12 cellular contexts compared by ENCODE assay signal in the genomic region with DNA sequence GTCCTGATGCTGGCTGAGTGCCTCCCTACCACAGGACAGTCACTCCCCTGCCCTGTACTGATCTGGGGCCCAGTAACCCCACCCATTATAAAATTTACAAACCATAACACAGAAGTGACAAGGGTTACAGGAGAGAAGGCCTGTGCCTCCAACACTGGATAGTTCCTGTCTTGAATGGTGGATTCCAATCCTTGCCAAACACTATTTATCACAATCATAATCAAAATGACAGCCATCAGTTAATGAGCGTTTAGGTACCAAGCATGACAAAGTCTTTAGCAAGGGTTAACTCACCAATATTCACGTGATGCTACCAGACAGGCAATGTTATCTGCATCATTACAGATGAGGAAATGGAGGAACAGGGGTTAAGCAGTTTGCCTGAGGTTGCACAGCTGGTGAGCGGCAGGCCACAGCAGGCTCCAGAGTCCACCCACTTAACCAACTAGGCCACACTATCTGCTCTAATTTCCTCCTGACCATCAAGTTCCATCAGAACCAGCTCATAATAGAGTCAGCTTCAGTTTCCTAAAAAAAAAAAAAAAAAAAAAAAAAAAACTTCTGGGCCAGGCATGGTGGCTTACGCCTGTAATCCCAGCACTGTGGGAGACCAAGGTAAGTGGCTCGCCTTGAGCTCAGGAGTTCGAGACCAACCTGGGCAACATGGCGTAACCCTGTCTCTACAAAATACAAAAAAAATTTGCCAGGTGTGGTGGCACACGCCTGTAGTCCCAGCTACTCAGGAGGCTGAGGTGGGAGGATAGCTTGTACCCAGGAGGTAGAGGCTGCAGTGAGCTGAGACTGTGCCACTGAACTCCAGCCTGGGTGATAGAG. TPM values are rescaled to one million over a fixed set of nuclear protein-coding genes. Genes with fewer than 3 reads are reported as not detected.
DNase-seq lines count a peak whose midpoint lies in the region; ATAC-seq and TF ChIP-seq lines count a peak whose summit lies in the region.
"Had no signal": no experiment of that assay in that cellular context is flagged by ENCODE, and none has a peak within 500 bp of the region (broad histone marks: within the 10 kb centered on the region; RNA-seq: fewer than 3 reads in every experiment).

No MANE protein-coding gene starts in this region.

- no peaks in the 10 kb centered on the region for H3K36me3 Mint-ChIP-seq in effector memory CD8-positive, alpha-beta T cell (ENCODE audit: insufficient read depth)

- DNase-seq in coronary artery (ENCODE audit: low spot score), result no peak
- peak; percentile 46 to 66 for DNase-seq in lung microvascular endothelial cell (ENCODE audit: low read depth in 2 of 2)
- DNase-seq in transverse colon, result peak; percentile 73
- DNase-seq in T1000 (lab: John Stamatoyannopoulos, UW), result no peak
- no peak for DNase-seq in COLO668 (lab: John Stamatoyannopoulos, UW; ENCODE audit: unreplicated experiment)
- DNase-seq in effector memory CD8-positive, alpha-beta T cell, result no peak
- DNase-seq in DMS53 treated with DMSO at 0.1 percent for 48 hours (lab: John Stamatoyannopoulos, UW; ENCODE audit: unreplicated experiment), result no peak
- DNase-seq: activated naive CD4-positive, alpha-beta T cell; effector memory CD4-positive, alpha-beta T cell; NK-92 treated with Interleukin-12 subunit alpha and Interleukin-12 subunit beta, amount 100 ng/mL, for 24 hours had no signal

- H3K36me3 ChIP-seq in Loucy (ENCODE audit: insufficient read depth, low read length) (no peaks in the 10 kb centered on the region), transverse colon (no peaks in the 10 kb centered on the region)

- WGBS in transverse colon (ENCODE audit: low coverage in 1 of 2), 2 donors, result 65% methylated on average over 8 of the region's 8 CpGs; no CpG with 5 or more reads in 1 of the 2 donors

- H4K20me1 ChIP-seq in Loucy (ENCODE audit: insufficient read depth, low read length, poor library complexity, severe bottlenecking), result no peaks in the 10 kb centered on the region

- H3K4me2 ChIP-seq in Loucy (ENCODE audit: low read depth, low read length, poor library complexity, severe bottlenecking), result peak overlapping the region; percentile 61

- peak; percentile 52 for TF ChIP-seq POLR2A in transverse colon (IDR thresholded peaks at IDR 0.05)

- no peak for ATAC-seq in effector memory CD8-positive, alpha-beta T cell (replicated peaks)

- H3K4me3 ChIP-seq in Loucy (ENCODE audit: low read length, poor library complexity, severe bottlenecking) (peak overlapping the region; percentile 26), coronary artery (peak overlapping the region; percentile 34), transverse colon (no peak overlapping the region)

- no peaks in the 10 kb centered on the region for H3K4me1 Mint-ChIP-seq in effector memory CD8-positive, alpha-beta T cell (ENCODE audit: low read depth in 2 of 2)

- peaks cover 0 to 7% of the 10 kb centered on the region in 2 donors for H3K27me3 Mint-ChIP-seq in effector memory CD8-positive, alpha-beta T cell

- H3F3A ChIP-seq in Loucy (ENCODE audit: low read depth), result peaks cover 9% of the 10 kb centered on the region; the same call in 1 of the 2 replicates

- no peaks in the 10 kb centered on the region for H3K9me3 Mint-ChIP-seq in effector memory CD8-positive, alpha-beta T cell

- TF ChIP-seq CTCF in Loucy (conservative IDR thresholded peaks at IDR 0.05; ENCODE audit: low read length) (no peak), coronary artery (IDR thresholded peaks at IDR 0.05) (no peak), transverse colon (IDR thresholded peaks at IDR 0.05) (no peak)

- H3K9me3 ChIP-seq in Loucy (ENCODE audit: insufficient read depth, low read depth, low read length) (no peaks in the 10 kb centered on the region), transverse colon (no peaks in the 10 kb centered on the region)

- H3K27me3 ChIP-seq in Loucy (ENCODE audit: insufficient read depth, low read length, poor library complexity, severe bottlenecking), result no peaks in the 10 kb centered on the region
- no peaks in the 10 kb centered on the region for H3K27me3 ChIP-seq in transverse colon

- peak overlapping the region; percentile 69 to 91 for H3K27ac ChIP-seq in coronary artery
- H3K27ac ChIP-seq in transverse colon, result peak overlapping the region; percentile 88 to 99 (median 91)
- H3K27ac ChIP-seq: VCaP had no signal

- H3K27ac Mint-ChIP-seq in effector memory CD8-positive, alpha-beta T cell, result no peak overlapping the region

- H3K9ac ChIP-seq in Loucy (ENCODE audit: low read depth, low read length, poor library complexity, severe bottlenecking), result peak overlapping the region; percentile 66

- intact Hi-C loops in transverse colon (cut with DNase I; ENCODE audit: low total_unique reads), result no loop called here

- H3K79me2 ChIP-seq in Loucy (ENCODE audit: insufficient read depth, low read length), result no peaks in the 10 kb centered on the region

- peaks cover 53% of the 10 kb centered on the region for H3K4me1 ChIP-seq in Loucy (ENCODE audit: insufficient read depth, low read length, poor library complexity, severe bottlenecking)
- peaks cover 77 to 100% (median 87%) of the 10 kb centered on the region in 4 donors for H3K4me1 ChIP-seq in transverse colon

- in situ Hi-C loops in transverse colon (cut with MboI; ENCODE audit: low pct_ligation_motif_present in 1 of 4, low pct_unique_long_range_greater_than_20kb in 1 of 4, low sequenced_read_pairs in 3 of 4), result no loop called here

- no peak overlapping the region for H3K4me3 Mint-ChIP-seq in effector memory CD8-positive, alpha-beta T cell

- no peaks in the 10 kb centered on the region for H3K9me2 ChIP-seq in Loucy (replicated peaks; ENCODE audit: low read depth, low read length)

- H2AFZ ChIP-seq in Loucy (ENCODE audit: low read length), result peak overlapping the region; percentile 17; the same call in 1 of the 2 replicates

- TF ChIP-seq EP300 in transverse colon (IDR thresholded peaks at IDR 0.05; ENCODE audit: low read depth), result no peak

RNA-seq across cellular contexts. Expression of a gene that starts 14.2 kb away (rescaled TPM):
- total RNA-seq in lung microvascular endothelial cell (67.1 and 93.7 TPM in 2 replicates), transverse colon (100 to 1,000 TPM; 201 to 259 (median 225) TPM)

Comparison
In these comparisons a context has a peak if more than half of its experiments do, and no peak if none do; other contexts are left out.
1. H3K4me3 ChIP-seq: peak in Loucy (single experiment) and coronary artery (single experiment); none in transverse colon (0 of 4).
2. DNase-seq: peak in lung microvascular endothelial cell (2 of 2) and transverse colon (single experiment); none in coronary artery (single experiment), T1000 (single experiment), COLO668 (single experiment), effector memory CD8-positive, alpha-beta T cell (0 of 3) and DMS53 treated with DMSO at 0.1 percent for 48 hours (single experiment).